Comparison of ENCODE assay signal across 1 cellular context in the genomic region with DNA sequence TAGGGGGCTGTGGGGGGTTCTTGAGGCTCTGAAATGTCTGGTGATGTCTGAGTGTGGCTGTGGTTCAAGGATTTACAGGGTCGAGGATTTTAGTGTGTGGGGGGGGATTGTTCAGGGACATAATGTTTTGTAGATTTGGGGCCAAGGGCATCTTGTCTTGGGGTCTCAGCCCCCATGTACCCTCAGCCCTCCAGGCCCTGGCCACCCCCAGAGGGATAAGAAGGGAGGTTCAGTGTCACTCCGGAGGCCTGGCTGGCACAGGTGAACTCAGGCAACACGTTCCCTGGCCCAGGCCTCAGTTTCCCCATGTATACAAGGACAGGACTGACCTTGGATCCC.
TF ChIP-seq lines count a peak whose summit lies in the region.

No MANE protein-coding gene starts in this region.

TF ChIP-seq in GM23338, 12 proteins besides CTCF, POLR2A, EP300 and RAD21:
- no peak for TF ChIP-seq STAT1 (IDR thresholded peaks at IDR 0.05; ENCODE audit: unreplicated experiment)
- TF ChIP-seq, protein P1, sequence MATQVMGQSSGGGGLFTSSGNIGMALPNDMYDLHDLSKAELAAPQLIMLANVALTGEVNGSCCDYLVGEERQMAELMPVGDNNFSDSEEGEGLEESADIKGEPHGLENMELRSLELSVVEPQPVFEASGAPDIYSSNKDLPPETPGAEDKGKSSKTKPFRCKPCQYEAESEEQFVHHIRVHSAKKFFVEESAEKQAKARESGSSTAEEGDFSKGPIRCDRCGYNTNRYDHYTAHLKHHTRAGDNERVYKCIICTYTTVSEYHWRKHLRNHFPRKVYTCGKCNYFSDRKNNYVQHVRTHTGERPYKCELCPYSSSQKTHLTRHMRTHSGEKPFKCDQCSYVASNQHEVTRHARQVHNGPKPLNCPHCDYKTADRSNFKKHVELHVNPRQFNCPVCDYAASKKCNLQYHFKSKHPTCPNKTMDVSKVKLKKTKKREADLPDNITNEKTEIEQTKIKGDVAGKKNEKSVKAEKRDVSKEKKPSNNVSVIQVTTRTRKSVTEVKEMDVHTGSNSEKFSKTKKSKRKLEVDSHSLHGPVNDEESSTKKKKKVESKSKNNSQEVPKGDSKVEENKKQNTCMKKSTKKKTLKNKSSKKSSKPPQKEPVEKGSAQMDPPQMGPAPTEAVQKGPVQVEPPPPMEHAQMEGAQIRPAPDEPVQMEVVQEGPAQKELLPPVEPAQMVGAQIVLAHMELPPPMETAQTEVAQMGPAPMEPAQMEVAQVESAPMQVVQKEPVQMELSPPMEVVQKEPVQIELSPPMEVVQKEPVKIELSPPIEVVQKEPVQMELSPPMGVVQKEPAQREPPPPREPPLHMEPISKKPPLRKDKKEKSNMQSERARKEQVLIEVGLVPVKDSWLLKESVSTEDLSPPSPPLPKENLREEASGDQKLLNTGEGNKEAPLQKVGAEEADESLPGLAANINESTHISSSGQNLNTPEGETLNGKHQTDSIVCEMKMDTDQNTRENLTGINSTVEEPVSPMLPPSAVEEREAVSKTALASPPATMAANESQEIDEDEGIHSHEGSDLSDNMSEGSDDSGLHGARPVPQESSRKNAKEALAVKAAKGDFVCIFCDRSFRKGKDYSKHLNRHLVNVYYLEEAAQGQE (IDR thresholded peaks at IDR 0.05; ENCODE audit: unreplicated experiment), result no peak
